3 cellular contexts compared by ENCODE assay signal in the genomic region with DNA sequence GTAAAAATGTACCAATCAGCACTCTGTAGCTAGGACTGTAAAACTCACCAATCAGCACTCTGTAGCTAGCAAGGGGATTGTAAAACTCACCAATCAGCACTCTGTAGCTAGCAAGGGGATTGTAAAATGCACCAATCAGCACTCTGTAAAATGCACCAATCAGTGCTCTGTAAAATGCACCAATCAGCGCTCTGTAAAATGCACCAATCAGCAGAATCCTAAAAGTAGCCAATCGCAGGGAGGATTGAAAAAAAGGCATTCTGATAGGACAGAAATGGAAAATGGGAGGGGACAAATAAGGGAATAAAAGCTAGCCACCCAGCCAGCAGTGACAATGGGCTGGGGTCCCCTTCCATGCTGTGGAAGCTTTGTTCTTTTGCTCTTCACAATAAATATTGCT.
TF ChIP-seq lines count a peak whose summit lies in the region.

No MANE protein-coding gene starts in this region.

TF ChIP-seq in A549, 52 proteins besides CTCF, POLR2A, EP300 and RAD21:
- TF ChIP-seq MAFK (IDR thresholded peaks at IDR 0.05; ENCODE audit: partially characterized antibody), result peak; percentile 87

TF ChIP-seq in K562, 482 proteins besides CTCF, POLR2A, EP300 and RAD21:
- TF ChIP-seq ZNF316 (IDR thresholded peaks at IDR 0.05) (peak; percentile 89), CC2D1A (IDR thresholded peaks at IDR 0.05) (peak; percentile 67; the same call in 1 of the 2 replicates), C11orf30 (IDR thresholded peaks at IDR 0.05; ENCODE audit: low read depth) (peak; percentile 78), MAFG (tag; conservative IDR thresholded peaks at IDR 0.05) (peak; percentile 65)
- TF ChIP-seq, protein P1, sequence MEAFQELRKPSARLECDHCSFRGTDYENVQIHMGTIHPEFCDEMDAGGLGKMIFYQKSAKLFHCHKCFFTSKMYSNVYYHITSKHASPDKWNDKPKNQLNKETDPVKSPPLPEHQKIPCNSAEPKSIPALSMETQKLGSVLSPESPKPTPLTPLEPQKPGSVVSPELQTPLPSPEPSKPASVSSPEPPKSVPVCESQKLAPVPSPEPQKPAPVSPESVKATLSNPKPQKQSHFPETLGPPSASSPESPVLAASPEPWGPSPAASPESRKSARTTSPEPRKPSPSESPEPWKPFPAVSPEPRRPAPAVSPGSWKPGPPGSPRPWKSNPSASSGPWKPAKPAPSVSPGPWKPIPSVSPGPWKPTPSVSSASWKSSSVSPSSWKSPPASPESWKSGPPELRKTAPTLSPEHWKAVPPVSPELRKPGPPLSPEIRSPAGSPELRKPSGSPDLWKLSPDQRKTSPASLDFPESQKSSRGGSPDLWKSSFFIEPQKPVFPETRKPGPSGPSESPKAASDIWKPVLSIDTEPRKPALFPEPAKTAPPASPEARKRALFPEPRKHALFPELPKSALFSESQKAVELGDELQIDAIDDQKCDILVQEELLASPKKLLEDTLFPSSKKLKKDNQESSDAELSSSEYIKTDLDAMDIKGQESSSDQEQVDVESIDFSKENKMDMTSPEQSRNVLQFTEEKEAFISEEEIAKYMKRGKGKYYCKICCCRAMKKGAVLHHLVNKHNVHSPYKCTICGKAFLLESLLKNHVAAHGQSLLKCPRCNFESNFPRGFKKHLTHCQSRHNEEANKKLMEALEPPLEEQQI (IDR thresholded peaks at IDR 0.05), result peak; percentile 51; the same call in 1 of the 2 replicates

TF ChIP-seq in HepG2, 621 proteins besides CTCF, POLR2A, EP300 and RAD21:
- TF ChIP-seq MAFF (IDR thresholded peaks at IDR 0.05; ENCODE audit: low read depth, low read length) (0 out of 2 replicates have a peak, but pooled peaks have one; percentile 27), MAFK (conservative IDR thresholded peaks at IDR 0.05 in 1 of 2, IDR thresholded peaks at IDR 0.05 in 1 of 2; ENCODE audit: low read length in 2 of 2) (peak in 1 of 2 experiments; percentile 40; a peak in 3 of 4 replicates)
